Comparison of ENCODE assay signal across 18 cellular contexts in the genomic region with DNA sequence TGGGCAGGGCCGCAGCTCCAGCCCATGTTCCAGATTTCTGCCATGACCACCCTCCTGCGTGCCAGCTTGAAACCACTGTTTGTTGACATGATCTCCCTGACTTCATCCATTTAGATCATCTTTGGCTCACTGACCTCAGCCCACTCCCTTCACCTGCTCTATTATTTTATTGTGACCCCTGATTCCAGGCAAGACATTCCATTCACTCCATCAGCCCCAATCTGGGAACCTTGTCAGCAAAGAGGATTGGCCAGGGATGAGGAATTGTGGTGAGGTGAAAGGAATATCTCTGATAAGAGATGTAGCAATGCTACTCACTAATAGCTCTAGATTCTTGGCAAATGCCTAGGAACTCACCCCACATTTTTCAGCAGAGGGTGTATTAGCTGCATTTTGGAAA. TPM values are rescaled to one million over a fixed set of nuclear protein-coding genes. Genes with fewer than 3 reads are reported as not detected.
A peak's percentile ranks its signal among the peaks of the same experiment; 100 is the strongest.
DNase-seq lines count a peak whose midpoint lies in the region; TF ChIP-seq lines count a peak whose summit lies in the region.
"Had no signal": no experiment of that assay in that cellular context is flagged by ENCODE, and none has a peak within 500 bp of the region (broad histone marks: within the 10 kb centered on the region; RNA-seq: fewer than 3 reads in every experiment).

No MANE protein-coding gene starts in this region.

- CTCF ChIA-PET in BJ (lab: Yijun Ruan, JAX), result interaction anchor here (0.6 to 1.5 kb wide), 3 partner anchors 35 to 255 kb away, joined by 3 read pairs; no protein-coding TSS in a partner anchor

- no peaks in the 10 kb centered on the region for H3K36me3 ChIP-seq in BJ (ENCODE audit: control insufficient read depth, insufficient read depth, low read length)
- H3K36me3 ChIP-seq in osteoblast (ENCODE audit: insufficient read depth, low read length), result no peaks in the 10 kb centered on the region
- no peaks in the 10 kb centered on the region for H3K36me3 ChIP-seq in breast epithelium

- no peak for DNase-seq in BJ (ENCODE audit: low read depth)
- DNase-seq in HS-27A (ENCODE audit: low read depth), result peak; percentile 87
- no peak for DNase-seq in astrocyte of the cerebellum (ENCODE audit: low read depth)
- DNase-seq in osteoblast (ENCODE audit: insufficient read length, low spot score, missing footprints), result peak; percentile 79
- DNase-seq in ecto neural progenitor cell (ENCODE audit: low spot score), result no peak
- no peak for DNase-seq in breast epithelium (ENCODE audit: low spot score in 2 of 2)
- no peak for DNase-seq in stimulated activated CD8-positive, alpha-beta memory T cell treated with anti-CD3 and anti-CD28 coated beads, Interleukin-4, amount 100 ng/mL, for 48 hours
- DNase-seq: ACHN; Caco-2; CD4-positive, CD25-positive, alpha-beta regulatory T cell; DMS153; MM.1S; NCI-H1105; NCI-H1694; NCI-H446 treated with DMSO at 0.1 percent for 48 hours; NK-92 treated with Interleukin-12 subunit alpha and Interleukin-12 subunit beta, amount 100 ng/mL, for 24 hours had no signal

- in situ Hi-C loops in astrocyte of the cerebellum (cut with HindIII; ENCODE audit: low sequenced_read_pairs), result loop anchor here (5.0 kb wide), 1 partner anchor 219 kb away; no protein-coding TSS in a partner anchor

- 0 out of 2 replicates have a peak, but pooled peaks have one; percentile 3 for TF ChIP-seq CTCF in BJ (IDR thresholded peaks at IDR 0.05; ENCODE audit: insufficient read depth, low read depth, low read length)
- TF ChIP-seq CTCF in astrocyte of the cerebellum (IDR thresholded peaks at IDR 0.05; ENCODE audit: low read depth, low read length, missing control alignments), result peak; percentile 2
- TF ChIP-seq CTCF in osteoblast (IDR thresholded peaks at IDR 0.05; ENCODE audit: extremely low read depth, low read depth, low read length), result peak; percentile 14
- no peak for TF ChIP-seq CTCF in breast epithelium (IDR thresholded peaks at IDR 0.05)

- H3K27ac ChIP-seq in osteoblast (ENCODE audit: low read depth, low read length) (peak overlapping the region; percentile 80), breast epithelium (no peak overlapping the region)
- H3K27ac ChIP-seq: RWPE1 had no signal

- H3K4me1 ChIP-seq in osteoblast (ENCODE audit: insufficient read depth, low read length), result peaks cover 45% of the 10 kb centered on the region
- H3K4me1 ChIP-seq in breast epithelium, result peaks cover 0 to 7% of the 10 kb centered on the region in 2 donors
- H3K4me1 ChIP-seq: Caco-2 had no signal

- no peak for TF ChIP-seq POLR2A in breast epithelium (IDR thresholded peaks at IDR 0.05)

- H3K9me3 ChIP-seq in osteoblast (ENCODE audit: low read depth, low read length), result no peaks in the 10 kb centered on the region
- no peaks in the 10 kb centered on the region for H3K9me3 ChIP-seq in breast epithelium
- H3K9me3 ChIP-seq: Caco-2 had no signal

- peaks cover 8% of the 10 kb centered on the region for H3K79me2 ChIP-seq in osteoblast (ENCODE audit: insufficient read depth, low read length)

- no peaks in the 10 kb centered on the region for H3K27me3 ChIP-seq in BJ (ENCODE audit: control insufficient read depth, insufficient read depth, low read length)
- no peaks in the 10 kb centered on the region for H3K27me3 ChIP-seq in osteoblast (ENCODE audit: insufficient read depth, low read length)
- no peaks in the 10 kb centered on the region for H3K27me3 ChIP-seq in breast epithelium

- intact Hi-C loops in breast epithelium (cut with DNase I; ENCODE audit: low total_unique reads), result no loop called here

- H3K4me3 ChIP-seq in BJ (ENCODE audit: low read depth, low read length) (no peak overlapping the region), astrocyte of the cerebellum (ENCODE audit: low read depth, low read length) (no peak overlapping the region), osteoblast (ENCODE audit: insufficient read depth, low read length) (no peak overlapping the region), breast epithelium (no peak overlapping the region)
- H3K4me3 ChIP-seq: GM23338 had no signal

- POLR2A ChIA-PET in BJ (lab: Charles Lee), result no interaction called here

- H3K4me2 ChIP-seq in osteoblast (ENCODE audit: insufficient read depth, low read length), result peak overlapping the region; percentile 23
- H3K4me2 ChIP-seq: GM23338 had no signal

- no peaks in the 10 kb centered on the region for H4K20me1 ChIP-seq in osteoblast (ENCODE audit: insufficient read depth, low read length)

- no peak overlapping the region for H2AFZ ChIP-seq in osteoblast (ENCODE audit: low read length)
- H2AFZ ChIP-seq: GM23338 had no signal

RNA-seq across cellular contexts. Expression of a gene that starts 36.5 kb away (rescaled TPM):
- 3.4 and 10.4 TPM in 2 replicates for polyA plus RNA-seq in BJ (2011; rRNA removed)
- polyA minus RNA-seq in BJ (2011; rRNA and poly(A)+ RNA removed), result 4.9 and 6.5 TPM in 2 replicates
- total RNA-seq in osteoblast, result 28.6 and 29.2 TPM in 2 replicates
- 10 to 100 TPM; 13.0 to 40.1 (median 22.6) TPM for total RNA-seq in breast epithelium

RNA-seq across cellular contexts. Expression of a gene that starts 36.7 kb away (rescaled TPM):
- polyA plus RNA-seq in BJ (2011; rRNA removed), result 18.3 and 32.7 TPM in 2 replicates
- 8.6 and 9.2 TPM in 2 replicates for polyA minus RNA-seq in BJ (2011; rRNA and poly(A)+ RNA removed)
- total RNA-seq in osteoblast, result 16.5 and 16.6 TPM in 2 replicates
- total RNA-seq in breast epithelium, result 10 to 100 TPM; 13.8 to 27.1 (median 22.9) TPM

RNA-seq across cellular contexts. Expression of a gene that starts 45.6 kb away (rescaled TPM):
- polyA plus RNA-seq in BJ (2011; rRNA removed), result 74.1 and 128 TPM in 2 replicates
- 145 and 165 TPM in 2 replicates for polyA minus RNA-seq in BJ (2011; rRNA and poly(A)+ RNA removed)
- total RNA-seq in osteoblast (124 and 136 TPM in 2 replicates), breast epithelium (10 to 100 TPM; 38.0 to 83.6 (median 40.0) TPM)

Comparison
In these comparisons a context has a peak if more than half of its experiments do, and no peak if none do; other contexts are left out.
1. DNase-seq: peak in HS-27A (single experiment) and osteoblast (single experiment); none in BJ (single experiment), astrocyte of the cerebellum (single experiment), ecto neural progenitor cell (single experiment), breast epithelium (0 of 2) and stimulated activated CD8-positive, alpha-beta memory T cell treated with anti-CD3 and anti-CD28 coated beads, Interleukin-4, amount 100 ng/mL, for 48 hours (single experiment).
2. CTCF ChIP-seq: peak in BJ (single experiment), astrocyte of the cerebellum (single experiment) and osteoblast (single experiment); none in breast epithelium (0 of 3).